18 cellular contexts compared by ENCODE assay signal in genomic region chr5:117296872-117297271, GRCh38.
A peak's percentile ranks its signal among the peaks of the same experiment; 100 is the strongest.
DNase-seq lines count a peak whose midpoint lies in the region; ATAC-seq and TF ChIP-seq lines count a peak whose summit lies in the region.
"Had no signal": no experiment of that assay in that cellular context is flagged by ENCODE, and none has a peak within 500 bp of the region (broad histone marks: within the 10 kb centered on the region; RNA-seq: fewer than 3 reads in every experiment).

No MANE protein-coding gene starts in this region.

- no peak overlapping the region; the same call in 1 of the 2 replicates for H3K27ac Mint-ChIP-seq in GM23338
- H3K27ac Mint-ChIP-seq in nephron progenitor cell: peak overlapping the region; percentile 93
- H3K27ac Mint-ChIP-seq: B cell; CD8-positive, alpha-beta T cell; HFFc6 had no signal

- H3K4me2 ChIP-seq in GM23338: no peak overlapping the region
- no peak overlapping the region for H3K4me2 ChIP-seq in mesendoderm (ENCODE audit: low read length)
- H3K4me2 ChIP-seq in trophoblast cell (ENCODE audit: low read length): no peak overlapping the region

- H2BK5ac ChIP-seq in mesendoderm (ENCODE audit: low read length): no peak overlapping the region
- H2BK5ac ChIP-seq in trophoblast cell (ENCODE audit: low read depth, low read length, poor library complexity): no peak overlapping the region

- H3K27me3 ChIP-seq in GM23338 (ENCODE audit: insufficient read depth) (no peaks in the 10 kb centered on the region), mesendoderm (ENCODE audit: insufficient read depth, low read length, poor library complexity) (no peaks in the 10 kb centered on the region), trophoblast cell (ENCODE audit: insufficient read depth, low read length) (no peaks in the 10 kb centered on the region), prostate gland (replicated peaks; ENCODE audit: insufficient read depth) (no peaks in the 10 kb centered on the region)

- peaks cover 7% of the 10 kb centered on the region; the same call in 1 of the 2 replicates for H3K4me1 ChIP-seq in GM23338 (ENCODE audit: insufficient read depth)
- H3K4me1 ChIP-seq in mesendoderm (ENCODE audit: control insufficient read depth, low read depth, low read length): no peaks in the 10 kb centered on the region
- no peaks in the 10 kb centered on the region for H3K4me1 ChIP-seq in trophoblast cell (ENCODE audit: control insufficient read depth in 1 of 2, insufficient read depth in 2 of 2, low read length in 2 of 2)
- no peaks in the 10 kb centered on the region for H3K4me1 ChIP-seq in prostate gland (replicated peaks)

- no peak overlapping the region for H2AK5ac ChIP-seq in mesendoderm (ENCODE audit: low read length)
- H2AK5ac ChIP-seq in trophoblast cell (ENCODE audit: low read length): no peak overlapping the region

- ATAC-seq in GM23338: no peak
- ATAC-seq: CD8-positive, alpha-beta T cell; GM12878; HCT116 had no signal

- H3K27ac ChIP-seq in GM23338 (ENCODE audit: low read depth) (no peak overlapping the region), mesendoderm (ENCODE audit: low read depth, low read length) (no peak overlapping the region), trophoblast cell (ENCODE audit: low read depth, low read length) (no peak overlapping the region), prostate gland (no peak overlapping the region)
- H3K27ac ChIP-seq: BLaER1 treated with 17β-estradiol and CSF1 and Interleukin-3, amounts not matched to agents 10 nM and 100 nM; GM23248; HL-60 had no signal

- peaks cover 6% of the 10 kb centered on the region; the same call in 1 of the 2 replicates for H3K9me2 ChIP-seq in GM23338 (ENCODE audit: insufficient read depth)

- no peak overlapping the region for H4K8ac ChIP-seq in mesendoderm (ENCODE audit: low read depth, low read length)
- no peak overlapping the region for H4K8ac ChIP-seq in trophoblast cell (ENCODE audit: low read depth, low read length)

- no peak overlapping the region for H3K9ac ChIP-seq in mesendoderm (ENCODE audit: low read length)
- H3K9ac ChIP-seq in trophoblast cell (ENCODE audit: low read length): no peak overlapping the region
- H3K9ac ChIP-seq: BLaER1 treated with 17β-estradiol and CSF1 and Interleukin-3, amounts not matched to agents 10 nM and 100 nM; GM23248 had no signal

- peak overlapping the region; percentile 15; the same call in 1 of the 2 replicates for H2AFZ ChIP-seq in GM23338
- no peak overlapping the region for H2AFZ ChIP-seq in trophoblast cell (ENCODE audit: insufficient read depth, low read length, poor library complexity)
- H2AFZ ChIP-seq: GM23248 had no signal

- H4K12ac ChIP-seq in trophoblast cell (ENCODE audit: low read depth, low read length): no peak overlapping the region

- no peaks in the 10 kb centered on the region for H3F3A ChIP-seq in GM23338 (replicated peaks; ENCODE audit: low read depth)

- H2BK12ac ChIP-seq in trophoblast cell (ENCODE audit: low read length): no peak overlapping the region

- H3K79me1 ChIP-seq in mesendoderm (ENCODE audit: low read length) (no peaks in the 10 kb centered on the region), trophoblast cell (ENCODE audit: low read length) (no peaks in the 10 kb centered on the region)

- no peaks in the 10 kb centered on the region; the same call in 2 of the 3 replicates for H3K36me3 Mint-ChIP-seq in GM23338 (ENCODE audit: low read depth)
- H3K36me3 Mint-ChIP-seq in nephron progenitor cell (ENCODE audit: low read depth): peaks cover 26% of the 10 kb centered on the region
- H3K36me3 Mint-ChIP-seq: CD8-positive, alpha-beta T cell had no signal

- H3K18ac ChIP-seq in mesendoderm (ENCODE audit: low read length): peak overlapping the region; percentile 64
- no peak overlapping the region for H3K18ac ChIP-seq in trophoblast cell (ENCODE audit: low read length)

- no peak overlapping the region for H4K5ac ChIP-seq in mesendoderm (ENCODE audit: low read length)

- no peak overlapping the region for H3K4ac ChIP-seq in mesendoderm (ENCODE audit: low read depth, low read length)
- H3K4ac ChIP-seq in trophoblast cell (ENCODE audit: low read depth, low read length): no peak overlapping the region

- TF ChIP-seq POLR2A in prostate gland (IDR thresholded peaks at IDR 0.05): no peak

- no peak overlapping the region for H3K14ac ChIP-seq in trophoblast cell (ENCODE audit: low read length)

- H3K79me2 ChIP-seq in GM23338 (replicated peaks; ENCODE audit: insufficient read depth) (no peaks in the 10 kb centered on the region), mesendoderm (ENCODE audit: control insufficient read depth, insufficient read depth, low read length) (no peaks in the 10 kb centered on the region), trophoblast cell (ENCODE audit: control insufficient read depth, insufficient read depth, low read length, poor library complexity) (no peaks in the 10 kb centered on the region)

- H3K9me3 ChIP-seq in trophoblast cell (ENCODE audit: insufficient read depth, low read depth, low read length) (no peaks in the 10 kb centered on the region), prostate gland (no peaks in the 10 kb centered on the region)

- TF ChIP-seq CTCF in GM23338 (conservative IDR thresholded peaks at IDR 0.05; ENCODE audit: low read depth in 2 of 2): no peak
- no peak for TF ChIP-seq CTCF in nephron progenitor cell (IDR thresholded peaks at IDR 0.05)
- no peak for TF ChIP-seq CTCF in prostate gland (IDR thresholded peaks at IDR 0.05)

- H3K4me3 ChIP-seq in GM23338 (no peak overlapping the region), mesendoderm (ENCODE audit: low read length) (no peak overlapping the region), trophoblast cell (ENCODE audit: low read depth, low read length) (no peak overlapping the region), prostate gland (no peak overlapping the region)
- H3K4me3 ChIP-seq: BLaER1 treated with 17β-estradiol and CSF1 and Interleukin-3, amounts not matched to agents 10 nM and 100 nM; GM12878; GM23248 had no signal

- H3K23ac ChIP-seq in mesendoderm (ENCODE audit: low read length): no peak overlapping the region
- H3K23ac ChIP-seq in trophoblast cell (ENCODE audit: low read length): no peak overlapping the region

- H4K91ac ChIP-seq in trophoblast cell (ENCODE audit: low read depth, low read length): no peak overlapping the region

- H3K4me1 Mint-ChIP-seq in GM23338 (peaks cover 8% of the 10 kb centered on the region; the same call in 2 of the 3 replicates), nephron progenitor cell (peaks cover 47% of the 10 kb centered on the region)
- H3K4me1 Mint-ChIP-seq: B cell had no signal

- H4K20me1 ChIP-seq in GM23338 (replicated peaks; ENCODE audit: insufficient read depth): no peaks in the 10 kb centered on the region
- H4K20me1 ChIP-seq: BLaER1 treated with 17β-estradiol and CSF1 and Interleukin-3, amounts not matched to agents 10 nM and 100 nM had no signal

- no peak overlapping the region for H2BK15ac ChIP-seq in mesendoderm (replicated peaks; ENCODE audit: low read depth)

- H3K56ac ChIP-seq in mesendoderm (ENCODE audit: low read length): no peak overlapping the region

- no peak for DNase-seq in GM23338 (ENCODE audit: low spot score)
- DNase-seq in mesendoderm: no peak
- no peak for DNase-seq in nephron progenitor cell
- no peak for DNase-seq in GDM1 (lab: John Stamatoyannopoulos, UW)
- no peak for DNase-seq in trophoblast cell
- no peak for DNase-seq in prostate gland (ENCODE audit: low spot score)
- DNase-seq: CD8-positive, alpha-beta T cell; COR-L47; DMS153; DMS79; GM23248; H7; HFFc6 had no signal

- no CpG with 5 or more reads among the region's 2 CpGs for WGBS in mesendoderm (ENCODE audit: extremely low coverage, insufficient coverage, low lambda C conversion rate)
- no CpG with 5 or more reads among the region's 2 CpGs for WGBS in trophoblast cell (ENCODE audit: extremely low coverage, insufficient coverage, insufficient read length)
- 75% methylated on average over 2 of the region's 2 CpGs for WGBS in prostate gland

- H3K4me3 Mint-ChIP-seq in GM23338 (no peak overlapping the region), nephron progenitor cell (no peak overlapping the region)
- H3K4me3 Mint-ChIP-seq: B cell; CD8-positive, alpha-beta T cell; HFFc6 had no signal

- no peak overlapping the region for H2BK120ac ChIP-seq in mesendoderm (ENCODE audit: low read depth, low read length)
- H2BK120ac ChIP-seq in trophoblast cell (ENCODE audit: insufficient read depth, low read length, poor library complexity): no peak overlapping the region

- intact Hi-C loops in prostate gland (cut with DNase I): no loop called here

- H3K36me3 ChIP-seq in GM23338 (ENCODE audit: insufficient read depth) (no peaks in the 10 kb centered on the region), mesendoderm (ENCODE audit: control insufficient read depth, insufficient read depth, low read length) (no peaks in the 10 kb centered on the region), trophoblast cell (ENCODE audit: control insufficient read depth in 1 of 2, insufficient read depth in 2 of 2, low read length in 2 of 2) (no peaks in the 10 kb centered on the region), prostate gland (no peaks in the 10 kb centered on the region)
- H3K36me3 ChIP-seq: BLaER1 treated with 17β-estradiol and CSF1 and Interleukin-3, amounts not matched to agents 10 nM and 100 nM had no signal

- H3K9me3 Mint-ChIP-seq in GM23338 (peaks cover 14% of the 10 kb centered on the region), nephron progenitor cell (peaks cover 31% of the 10 kb centered on the region)

- peaks cover 2% of the 10 kb centered on the region for H3K27me3 Mint-ChIP-seq in GM23338 (ENCODE audit: insufficient read depth, low read depth, poor library complexity)
- H3K27me3 Mint-ChIP-seq in nephron progenitor cell (ENCODE audit: low read depth, poor library complexity): no peaks in the 10 kb centered on the region
- H3K27me3 Mint-ChIP-seq: B cell had no signal

TF ChIP-seq in GM23338, 12 proteins besides CTCF, POLR2A, EP300 and RAD21 (continues in another document):
- no peak for TF ChIP-seq ZNF331 (CRISPR knock-in tag; IDR thresholded peaks at IDR 0.05; ENCODE audit: low read depth)
- TF ChIP-seq EZH2phosphoT487 (IDR thresholded peaks at IDR 0.05; ENCODE audit: unreplicated experiment): no peak
- TF ChIP-seq NANOG (IDR thresholded peaks at IDR 0.05; ENCODE audit: borderline replicate concordance): no peak
